Comparison of ENCODE assay signal across 26 cellular contexts in the genomic region with DNA sequence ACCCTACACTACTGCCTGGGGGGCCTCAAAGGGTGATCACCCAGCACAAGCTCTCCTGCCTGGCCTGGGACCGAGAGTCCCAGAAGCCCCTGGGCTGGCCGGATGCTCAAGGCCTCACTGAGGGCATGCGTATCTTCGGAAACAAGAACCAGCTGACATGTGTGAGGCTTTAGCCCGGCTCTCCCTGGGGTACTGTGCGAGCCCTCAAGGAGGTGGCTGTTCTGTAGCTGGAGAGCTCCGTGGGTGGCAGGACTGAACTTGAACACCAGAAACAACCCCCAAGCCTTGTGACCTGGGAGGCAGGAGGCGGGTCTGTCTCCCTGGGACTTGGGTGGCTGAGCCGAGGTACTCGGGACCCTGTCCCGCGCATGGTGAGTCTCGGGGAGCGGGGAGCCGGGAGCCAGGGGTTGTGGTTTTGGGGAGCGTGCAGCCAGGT. TPM values are rescaled to one million over a fixed set of nuclear protein-coding genes. Genes with fewer than 3 reads are reported as not detected.
"Had no signal": no experiment of that assay in that cellular context is flagged by ENCODE, and none has a peak within 500 bp of the region (broad histone marks: within the 10 kb centered on the region; RNA-seq: fewer than 3 reads in every experiment).

No MANE protein-coding gene starts in this region.

- H3K27ac ChIP-seq: dorsolateral prefrontal cortex, left lung, psoas muscle, thyroid gland had no signal

- H3K27ac Mint-ChIP-seq: activated CD4-positive, alpha-beta T cell treated with anti-CD3 and anti-CD28 coated beads, Interleukin-2, amount 10 ng/mL, durations not matched to agents 24 days and 14 days; activated CD8-positive, alpha-beta T cell treated with anti-CD3 and anti-CD28 coated beads, Interleukin-2, amount 10 ng/mL, durations not matched to agents 7 days and 5 days; activated naive CD4-positive, alpha-beta T cell treated with anti-CD3 and anti-CD28 coated beads, Interleukin-2, amount 10 ng/mL, durations not matched to agents 7 days and 5 days; activated naive CD8-positive, alpha-beta T cell treated with anti-CD3 and anti-CD28 coated beads, Interleukin-2, amount 50 U/mL, for 24 hours; activated T-cell treated with anti-CD3 and anti-CD28 coated beads, Interleukin-2, amount 50 U/mL, for 24 hours; activated T-helper 2 cell treated with anti-CD3 and anti-CD28 coated beads, Interferon-gamma antibody, Interleukin-2, Interleukin-4, amounts not matched to agents 10 μg/mL and 5 μg/mL and 100 μg/mL, durations not matched to agents 14 hours and 24 hours and 36 hours; stimulated activated memory B cell treated with anti-CD40 and anti-IgM and Interleukin-4, amounts not matched to agents 10 μg/mL and 1 μg/mL and 100 μg/mL, for 72 hours; T-cell had no signal

- DNase-seq: activated CD4-positive, alpha-beta T cell treated with anti-CD3 and anti-CD28 coated beads, Interleukin-2, amount 10 ng/mL, durations not matched to agents 24 days and 14 days; activated CD4-positive, CD25-positive, alpha-beta regulatory T cell; activated CD8-positive, alpha-beta T cell treated with anti-CD3 and anti-CD28 coated beads, Interleukin-2, amount 10 ng/mL, durations not matched to agents 7 days and 5 days; activated naive CD4-positive, alpha-beta T cell treated with anti-CD3 and anti-CD28 coated beads, Interleukin-2, amount 10 ng/mL, durations not matched to agents 7 days and 5 days; activated naive CD8-positive, alpha-beta T cell treated with anti-CD3 and anti-CD28 coated beads, Interleukin-2, amount 50 U/mL, for 24 hours; activated T-cell treated with anti-CD3 and anti-CD28 coated beads, Interleukin-2, amount 50 U/mL, for 24 hours; anterior cingulate cortex; caudate nucleus; dorsolateral prefrontal cortex; hippocampal formation; islet precursor cell; left lung; mammary epithelial cell; psoas muscle; right cardiac atrium; stimulated activated CD4-positive, alpha-beta T cell treated with anti-CD3 and anti-CD28 coated beads, Interleukin-4, amount 100 ng/mL, for 24 hours; T-cell; thyroid gland had no signal

- H3K9me3 ChIP-seq: left lung, psoas muscle, thyroid gland had no signal

- FAIRE-seq: colon had no signal

- H3K27me3 Mint-ChIP-seq: brain had no signal

- H3K9me3 Mint-ChIP-seq: activated naive CD8-positive, alpha-beta T cell treated with anti-CD3 and anti-CD28 coated beads, Interleukin-2, amount 50 U/mL, for 24 hours; activated T-cell treated with anti-CD3 and anti-CD28 coated beads, Interleukin-2, amount 50 U/mL, for 24 hours had no signal

- H3K36me3 ChIP-seq: left lung, thyroid gland had no signal

- ATAC-seq: activated CD8-positive, alpha-beta T cell treated with anti-CD3 and anti-CD28 coated beads, Interleukin-2, amount 10 ng/mL, durations not matched to agents 7 days and 5 days; activated naive CD8-positive, alpha-beta T cell treated with anti-CD3 and anti-CD28 coated beads, Interleukin-2, amount 50 U/mL, for 24 hours; left lung; stimulated activated memory B cell treated with anti-CD40 and anti-IgM and Interleukin-4, amounts not matched to agents 10 μg/mL and 1 μg/mL and 100 μg/mL, for 72 hours; T-cell had no signal

- H3K4me3 ChIP-seq: dorsolateral prefrontal cortex, left lung, psoas muscle, smooth muscle cell, thyroid gland had no signal

- H3K4me2 ChIP-seq: smooth muscle cell had no signal

- H3K27me3 ChIP-seq: thyroid gland had no signal

- H3K4me3 Mint-ChIP-seq: activated CD4-positive, alpha-beta T cell treated with anti-CD3 and anti-CD28 coated beads, Interleukin-2, amount 10 ng/mL, durations not matched to agents 24 days and 14 days; activated CD8-positive, alpha-beta T cell treated with anti-CD3 and anti-CD28 coated beads, Interleukin-2, amount 10 ng/mL, durations not matched to agents 7 days and 5 days; activated naive CD4-positive, alpha-beta T cell treated with anti-CD3 and anti-CD28 coated beads, Interleukin-2, amount 10 ng/mL, durations not matched to agents 7 days and 5 days; activated naive CD8-positive, alpha-beta T cell treated with anti-CD3 and anti-CD28 coated beads, Interleukin-2, amount 50 U/mL, for 24 hours; activated T-cell treated with anti-CD3 and anti-CD28 coated beads, Interleukin-2, amount 50 U/mL, for 24 hours; brain; stimulated activated memory B cell treated with anti-CD40 and anti-IgM and Interleukin-4, amounts not matched to agents 10 μg/mL and 1 μg/mL and 100 μg/mL, for 72 hours; T-cell had no signal

- H3K36me3 Mint-ChIP-seq: brain; stimulated activated memory B cell treated with anti-CD40 and anti-IgM and Interleukin-4, amounts not matched to agents 10 μg/mL and 1 μg/mL and 100 μg/mL, for 72 hours; T-cell had no signal

- H3K4me1 ChIP-seq: left lung, psoas muscle had no signal

RNA-seq across cellular contexts. Expression of a gene that starts 7.0 kb away (rescaled TPM):
- total RNA-seq: activated CD4-positive, alpha-beta T cell treated with anti-CD3 and anti-CD28 coated beads, Interleukin-2, amount 10 ng/mL, durations not matched to agents 24 days and 14 days; activated CD8-positive, alpha-beta T cell treated with anti-CD3 and anti-CD28 coated beads, Interleukin-2, amount 10 ng/mL, durations not matched to agents 7 days and 5 days; activated T-helper 2 cell treated with anti-CD3 and anti-CD28 coated beads, Interferon-gamma antibody, Interleukin-2, Interleukin-4, amounts not matched to agents 10 μg/mL and 5 μg/mL and 100 μg/mL, durations not matched to agents 14 hours and 24 hours and 36 hours; mammary epithelial cell; myocyte; osteocyte; psoas muscle; smooth muscle cell had no signal
- polyA plus RNA-seq: mammary epithelial cell, smooth muscle cell had no signal

RNA-seq across cellular contexts. Expression of a gene that starts 44.9 kb away (rescaled TPM):
- total RNA-seq: psoas muscle, right cardiac atrium, urinary bladder had no signal
- polyA plus RNA-seq: right cardiac atrium had no signal
